10 cellular contexts compared by ENCODE assay signal in the genomic region with DNA sequence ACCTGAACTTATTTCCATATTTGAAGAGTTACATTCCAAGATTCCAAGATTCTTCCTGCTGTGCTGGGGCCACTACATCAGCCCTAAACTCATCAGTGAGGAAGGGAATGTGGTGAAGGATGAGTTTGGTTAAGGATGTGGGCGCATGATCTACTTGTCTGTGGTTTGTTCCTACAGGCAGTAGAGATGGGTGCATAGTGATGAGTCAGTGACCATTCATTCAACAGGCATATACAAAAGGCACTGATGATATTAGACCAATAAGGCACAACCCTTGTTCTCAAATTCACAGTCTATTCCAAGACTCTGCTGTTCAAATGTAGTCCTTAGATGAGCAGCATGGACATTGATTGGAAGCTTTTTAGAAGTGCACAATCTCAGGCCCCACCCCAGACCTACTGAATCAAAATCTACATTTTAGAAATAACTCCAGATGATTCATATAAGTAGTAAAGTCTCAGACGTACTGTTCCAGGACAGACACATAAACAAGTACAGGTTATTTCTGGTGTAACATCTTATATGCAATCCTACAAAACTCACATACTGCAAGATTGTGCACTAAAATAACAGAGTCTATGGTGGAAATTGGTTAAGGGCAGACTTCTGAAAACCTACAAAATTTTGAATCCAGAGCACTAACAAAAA. TPM values are rescaled to one million over a fixed set of nuclear protein-coding genes. Genes with fewer than 3 reads are reported as not detected.
A peak's percentile ranks its signal among the peaks of the same experiment; 100 is the strongest.
DNase-seq lines count a peak whose midpoint lies in the region; ATAC-seq and TF ChIP-seq lines count a peak whose summit lies in the region.
"Had no signal": no experiment of that assay in that cellular context is flagged by ENCODE, and none has a peak within 500 bp of the region (broad histone marks: within the 10 kb centered on the region; RNA-seq: fewer than 3 reads in every experiment).

No MANE protein-coding gene starts in this region.

- no peak overlapping the region for H3K4me3 Mint-ChIP-seq in activated CD8-positive, alpha-beta T cell treated with anti-CD3 and anti-CD28 coated beads for 36 hours

- no peaks in the 10 kb centered on the region for H3K36me3 ChIP-seq in esophagus squamous epithelium

- H3K4me3 ChIP-seq in AG10803 (ENCODE audit: low read length) (no peak overlapping the region), esophagus squamous epithelium (no peak overlapping the region)

- H3K9me3 Mint-ChIP-seq in activated CD8-positive, alpha-beta T cell treated with anti-CD3 and anti-CD28 coated beads for 36 hours = no peaks in the 10 kb centered on the region

- H3K36me3 Mint-ChIP-seq in activated CD8-positive, alpha-beta T cell treated with anti-CD3 and anti-CD28 coated beads for 36 hours (ENCODE audit: low read depth) = no peaks in the 10 kb centered on the region

- TF ChIP-seq CTCF in AG10803 (conservative IDR thresholded peaks at IDR 0.05; ENCODE audit: low read length) = no peak
- TF ChIP-seq CTCF in activated CD8-positive, alpha-beta T cell treated with anti-CD3 and anti-CD28 coated beads for 36 hours (IDR thresholded peaks at IDR 0.05) = no peak
- no peak for TF ChIP-seq CTCF in esophagus squamous epithelium (IDR thresholded peaks at IDR 0.05)

- H3K27me3 Mint-ChIP-seq in activated CD8-positive, alpha-beta T cell treated with anti-CD3 and anti-CD28 coated beads for 36 hours = no peaks in the 10 kb centered on the region

- no peak for TF ChIP-seq POLR2A in esophagus squamous epithelium (IDR thresholded peaks at IDR 0.05)

- WGBS in esophagus squamous epithelium, 2 donors = 29 to 37% methylated on average over 2 of the region's 2 CpGs

- H3K9me3 ChIP-seq in esophagus squamous epithelium = no peaks in the 10 kb centered on the region

- no peak overlapping the region for H3K27ac Mint-ChIP-seq in activated CD8-positive, alpha-beta T cell treated with anti-CD3 and anti-CD28 coated beads for 36 hours

- H3K4me1 Mint-ChIP-seq in activated CD8-positive, alpha-beta T cell treated with anti-CD3 and anti-CD28 coated beads for 36 hours (ENCODE audit: low read depth) = peaks cover 5% of the 10 kb centered on the region

- POLR2A ChIA-PET in activated CD8-positive, alpha-beta T cell treated with anti-CD3 and anti-CD28 coated beads for 36 hours (lab: Charles Lee) = interaction anchor here (0.9 kb wide), 1 partner anchor 85 kb away, joined by 3 read pairs; no protein-coding TSS in a partner anchor

- ATAC-seq in activated CD8-positive, alpha-beta T cell treated with anti-CD3 and anti-CD28 coated beads for 36 hours = peak; percentile 88
- ATAC-seq in HG03159 (IDR thresholded peaks at IDR 0.05; ENCODE audit: unreplicated experiment) = no peak

- peak; percentile 95 for DNase-seq in AG10803 (ENCODE audit: low read depth)
- DNase-seq in HPDE6-E6E7 (ENCODE audit: extremely low spot score) = peak; percentile 19
- peak; percentile 39 for DNase-seq in activated CD8-positive, alpha-beta T cell treated with anti-CD3 and anti-CD28 coated beads for 36 hours
- peak; percentile 88 for DNase-seq in glomerular visceral epithelial cell (ENCODE audit: extremely low spot score)
- no peak for DNase-seq in esophagus squamous epithelium (lab: John Stamatoyannopoulos, UW)
- no peak for DNase-seq in stimulated activated naive CD4-positive, alpha-beta T cell treated with Interleukin-2 at 50 U/mL for 16 hours (lab: John Stamatoyannopoulos, UW)
- DNase-seq in NCI-H2196 treated with DMSO at 0.1 percent for 48 hours (lab: John Stamatoyannopoulos, UW; ENCODE audit: unreplicated experiment) = no peak
- DNase-seq: DMS153, NCI-H2171 treated with DMSO at 0.1 percent for 48 hours had no signal

- intact Hi-C loops in activated CD8-positive, alpha-beta T cell treated with anti-CD3 and anti-CD28 coated beads for 36 hours (cut with micrococcal nuclease) = no loop called here
- intact Hi-C loops in esophagus squamous epithelium (cut with DNase I) = no loop called here

- H3K27ac ChIP-seq in esophagus squamous epithelium = no peak overlapping the region

- H3K27me3 ChIP-seq in esophagus squamous epithelium = no peaks in the 10 kb centered on the region

- CTCF ChIA-PET in activated CD8-positive, alpha-beta T cell treated with anti-CD3 and anti-CD28 coated beads for 36 hours (lab: Charles Lee) = interaction anchor here (0.8 to 1.0 kb wide), 2 partner anchors 9 to 39 kb away, joined by 3 read pairs; no protein-coding TSS in a partner anchor

- no peaks in the 10 kb centered on the region for H3K4me1 ChIP-seq in esophagus squamous epithelium

RNA-seq across cellular contexts. Expression of a gene that starts 47.7 kb away (rescaled TPM):
- total RNA-seq in activated CD8-positive, alpha-beta T cell treated with anti-CD3 and anti-CD28 coated beads for 36 hours = 1 to 10 TPM; 8.0 to 9.6 TPM
- 10 to 100 TPM in 3 of 4 donors, 1 to 10 TPM in 1; 8.1 to 34.0 (median 14.7) TPM for total RNA-seq in esophagus squamous epithelium

RNA-seq across cellular contexts. Expression of a gene that starts 50.3 kb away (rescaled TPM):
- total RNA-seq in activated CD8-positive, alpha-beta T cell treated with anti-CD3 and anti-CD28 coated beads for 36 hours = 10 to 100 TPM; 32.7 to 42.6 TPM
- 10 to 100 TPM in 3 of 4 donors, 1 to 10 TPM in 1; 9.1 to 41.8 (median 18.9) TPM for total RNA-seq in esophagus squamous epithelium

Comparison
In these comparisons a context has a peak if more than half of its experiments do, and no peak if none do; other contexts are left out.
1. DNase-seq: peak in AG10803 (single experiment), HPDE6-E6E7 (single experiment), activated CD8-positive, alpha-beta T cell treated with anti-CD3 and anti-CD28 coated beads for 36 hours (single experiment) and glomerular visceral epithelial cell (single experiment); none in esophagus squamous epithelium (single experiment), stimulated activated naive CD4-positive, alpha-beta T cell treated with Interleukin-2 at 50 U/mL for 16 hours (single experiment) and NCI-H2196 treated with DMSO at 0.1 percent for 48 hours (single experiment).